In genomic region chr2:112004246-112004645, GRCh38 we compare ENCODE assay signal across 13 cellular contexts. TPM values are rescaled to one million over a fixed set of nuclear protein-coding genes. Genes with fewer than 3 reads are reported as not detected.
DNase-seq lines count a peak whose midpoint lies in the region; ATAC-seq, FAIRE-seq and TF ChIP-seq lines count a peak whose summit lies in the region.
"Had no signal": no experiment of that assay in that cellular context is flagged by ENCODE, and none has a peak within 500 bp of the region (broad histone marks: within the 10 kb centered on the region; RNA-seq: fewer than 3 reads in every experiment).

No MANE protein-coding gene starts in this region.

- CTCF ChIA-PET in GM12878 (lab: Yijun Ruan, JAX) = no interaction called here
- CTCF ChIA-PET in activated CD4-positive, alpha-beta memory T cell treated with anti-CD3 and anti-CD28 coated beads, Interleukin-2, amount 10 ng/mL, durations not matched to agents 7 days and 5 days (lab: Charles Lee) = no interaction called here

- in situ Hi-C loops in GM12878 (cut with MboI) = no loop called here

- RAD21 ChIA-PET in GM12878 (lab: Charles Lee; ENCODE audit: unreplicated experiment) = interaction anchor here (1.0 kb wide), 1 partner anchor 10 kb away, joined by 3 read pairs; no protein-coding TSS in a partner anchor

- no peak overlapping the region for H3K4me3 Mint-ChIP-seq in activated CD4-positive, alpha-beta memory T cell treated with anti-CD3 and anti-CD28 coated beads, Interleukin-2, amount 10 ng/mL, durations not matched to agents 7 days and 5 days

- no peaks in the 10 kb centered on the region for H3K9me3 Mint-ChIP-seq in activated CD4-positive, alpha-beta memory T cell treated with anti-CD3 and anti-CD28 coated beads, Interleukin-2, amount 10 ng/mL, durations not matched to agents 7 days and 5 days

- no peaks in the 10 kb centered on the region for H3K79me2 ChIP-seq in GM12878 (ENCODE audit: control insufficient read depth, insufficient read depth, low read length)

- no peak overlapping the region for H3K4me3 ChIP-seq in GM12878
- H3K4me3 ChIP-seq in pancreas = no peak overlapping the region

- no peaks in the 10 kb centered on the region for H3K36me3 Mint-ChIP-seq in activated CD4-positive, alpha-beta memory T cell treated with anti-CD3 and anti-CD28 coated beads, Interleukin-2, amount 10 ng/mL, durations not matched to agents 7 days and 5 days (ENCODE audit: low read depth)

- H4K20me1 ChIP-seq in GM12878 (ENCODE audit: control insufficient read depth, insufficient read depth) = no peaks in the 10 kb centered on the region

- peak; percentile 63 for ATAC-seq in GM18867 (IDR thresholded peaks at IDR 0.05; ENCODE audit: unreplicated experiment)
- peak; percentile 70 for ATAC-seq in HG03442 (IDR thresholded peaks at IDR 0.05; ENCODE audit: unreplicated experiment)
- peak; percentile 83 for ATAC-seq in GM12878
- ATAC-seq in pancreas = peak in 3 of 4 donors; percentile 29 to 77 (median 73)
- ATAC-seq in HG03095 (IDR thresholded peaks at IDR 0.05; ENCODE audit: unreplicated experiment) = no peak
- ATAC-seq in HG02840 (IDR thresholded peaks at IDR 0.05; ENCODE audit: low FRiP score, unreplicated experiment) = no peak

- H3K4me1 ChIP-seq in GM12878 (ENCODE audit: control insufficient read depth, insufficient read depth, low read length) (peaks cover 15% of the 10 kb centered on the region), pancreas (no peaks in the 10 kb centered on the region)

- peaks cover 4% of the 10 kb centered on the region for H3K27me3 Mint-ChIP-seq in activated CD4-positive, alpha-beta memory T cell treated with anti-CD3 and anti-CD28 coated beads, Interleukin-2, amount 10 ng/mL, durations not matched to agents 7 days and 5 days

- no peak for TF ChIP-seq EP300 in GM12878 (IDR thresholded peaks at IDR 0.05; ENCODE audit: borderline replicate concordance in 1 of 2, control insufficient read depth in 1 of 2, low read depth in 2 of 2, low read length in 2 of 2)

- TF ChIP-seq POLR2A in GM12878 (IDR thresholded peaks at IDR 0.05; ENCODE audit: low read depth, low read length) = no peak

- H3K4me2 ChIP-seq in GM12878 (ENCODE audit: control insufficient read depth, insufficient read depth) = no peak overlapping the region; the same call in none of the 2 replicates

- intact Hi-C loops in GM12878 (cut with micrococcal nuclease; ENCODE audit: unreplicated experiment) = no loop called here
- intact Hi-C loops in pancreas (cut with DNase I) = no loop called here

- TF ChIP-seq CTCF in GM12878 (IDR thresholded peaks at IDR 0.05 in 2 of 3, conservative IDR thresholded peaks at IDR 0.05 in 1 of 3; ENCODE audit: control insufficient read depth in 2 of 3, extremely low read depth in 1 of 3, insufficient read depth in 1 of 3, low read depth in 3 of 3, low read length in 3 of 3) (no peak), pancreas (IDR thresholded peaks at IDR 0.05) (no peak)

- no peaks in the 10 kb centered on the region for H3K36me3 ChIP-seq in GM12878 (ENCODE audit: control insufficient read depth in 2 of 2, insufficient read depth in 2 of 2, low read length in 1 of 2)
- peaks cover 0 to 7% (median 0%) of the 10 kb centered on the region in 3 donors for H3K36me3 ChIP-seq in pancreas

- H3K27ac ChIP-seq in GM12878 (ENCODE audit: control insufficient read depth, insufficient read depth) (no peak overlapping the region), pancreas (no peak overlapping the region)

- SMC1A ChIA-PET in GM12878 (lab: Charles Lee; ENCODE audit: uncharacterized antibody, unreplicated experiment) = interaction anchor here (0.6 to 3.5 kb wide), 7 partner anchors 15 to 104 kb away, joined by 3 to 13 read pairs (median 5); no protein-coding TSS in a partner anchor

- FAIRE-seq in GM12878 (lab: Jason Lieb, UNC) (no peak), pancreas (lab: Jason Lieb, UNC) (no peak)
- FAIRE-seq: H1 had no signal

- H3K9me3 ChIP-seq in GM12878 (replicated peaks; ENCODE audit: control insufficient read depth, insufficient read depth, low read length) (no peaks in the 10 kb centered on the region), pancreas (no peaks in the 10 kb centered on the region)

- no peak for TF ChIP-seq RAD21 in GM12878 (IDR thresholded peaks at IDR 0.05; ENCODE audit: insufficient read depth, low read depth, low read length)

- DNase-seq in GM12878 (ENCODE audit: low read depth, low spot score) (peak; percentile 12), pancreas (peak in 1 of 6 donors; percentile 58), glomerular visceral epithelial cell (ENCODE audit: extremely low spot score) (no peak)
- DNase-seq in activated CD4-positive, alpha-beta memory T cell treated with anti-CD3 and anti-CD28 coated beads, Interleukin-2, amount 10 ng/mL, durations not matched to agents 7 days and 5 days = no peak
- DNase-seq: activated CD4-positive, alpha-beta T cell treated with anti-CD3 and anti-CD28 coated beads for 4 hours; DMS 273 treated with DMSO at 0.1 percent for 48 hours; mesenchymal stem cell; NCI-H2081 had no signal

- no peaks in the 10 kb centered on the region for H3K27me3 ChIP-seq in GM12878 (replicated peaks in 1 of 2; ENCODE audit: control insufficient read depth in 2 of 2, insufficient read depth in 2 of 2, low read length in 1 of 2)
- no peaks in the 10 kb centered on the region for H3K27me3 ChIP-seq in pancreas

- 70% methylated on average over 5 of the region's 5 CpGs for WGBS in GM12878 (ENCODE audit: insufficient coverage, insufficient replicate concordance, low lambda C conversion rate, missing lambda C conversion rate)
- WGBS in pancreas, 2 donors = 83 to 88% methylated on average over 5 of the region's 5 CpGs

- H3K27ac Mint-ChIP-seq in activated CD4-positive, alpha-beta memory T cell treated with anti-CD3 and anti-CD28 coated beads, Interleukin-2, amount 10 ng/mL, durations not matched to agents 7 days and 5 days = no peak overlapping the region

- no peak overlapping the region for H2AFZ ChIP-seq in GM12878 (ENCODE audit: control insufficient read depth, low read depth, low read length)

- POLR2A ChIA-PET in GM12878 (lab: Charles Lee) = interaction anchor here (0.6 to 1.6 kb wide), 2 partner anchors 76 to 900 kb away, joined by 3 to 5 read pairs; no protein-coding TSS in a partner anchor
- POLR2A ChIA-PET in activated CD4-positive, alpha-beta memory T cell treated with anti-CD3 and anti-CD28 coated beads, Interleukin-2, amount 10 ng/mL, durations not matched to agents 7 days and 5 days (lab: Charles Lee) = no interaction called here

- peaks cover 5% of the 10 kb centered on the region for H3K4me1 Mint-ChIP-seq in activated CD4-positive, alpha-beta memory T cell treated with anti-CD3 and anti-CD28 coated beads, Interleukin-2, amount 10 ng/mL, durations not matched to agents 7 days and 5 days

- BruUV-seq in GM12878 (replicated peaks; lab: Mats Ljungman, UMichigan) = no TSS peak

- H3K9ac ChIP-seq in GM12878 (ENCODE audit: control insufficient read depth, insufficient read depth, low read length) = no peak overlapping the region

TF ChIP-seq in GM12878, 131 proteins besides CTCF, POLR2A, EP300 and RAD21 (continues in another document):
- TF ChIP-seq GATAD2B (conservative IDR thresholded peaks at IDR 0.05; ENCODE audit: low read depth) (no peak), NR2C2 (IDR thresholded peaks at IDR 0.05; ENCODE audit: borderline replicate concordance, control insufficient read depth, insufficient read length, low read depth) (no peak), SKIL (IDR thresholded peaks at IDR 0.05; ENCODE audit: low read depth, poor library complexity, severe bottlenecking) (peak; percentile 51), NFIC (IDR thresholded peaks at IDR 0.05; ENCODE audit: low read depth, low read length) (no peak), RUNX3 (IDR thresholded peaks at IDR 0.05; ENCODE audit: low read length) (peak; percentile 68), CBX5 (IDR thresholded peaks at IDR 0.05; ENCODE audit: low read depth) (no peak), ATF7 (IDR thresholded peaks at IDR 0.05; ENCODE audit: low read depth) (peak; percentile 33; the same call in 1 of the 2 replicates)

RNA-seq across cellular contexts. Expression of gene TMEM87B, which starts 50.8 kb away (rescaled TPM):
- 35.5 and 36.2 TPM in 2 replicates for total RNA-seq in GM12878 (2013; cell fraction: nucleolus; rRNA removed)
- 11.5 and 16.0 TPM in 2 replicates for total RNA-seq in GM12878 (2014; rRNA removed)
- total RNA-seq in GM12878 (2014; rRNA removed; fragmentation: Illumina TruSeq; extraction: Trizol) = 20.6 and 20.9 TPM in 2 replicates
- total RNA-seq in GM12878 (2021) = 11.8 and 12.8 TPM in 2 replicates
- polyA plus RNA-seq in GM12878 (2011; ENCODE audit: low read depth) = 8.4 TPM
- 17.2 and 23.6 TPM in 2 replicates for polyA plus RNA-seq in GM12878 (2011; rRNA removed)
- polyA plus RNA-seq in GM12878 (2011; cell fraction: cytosol; rRNA removed) = 6.1 and 7.2 TPM in 2 replicates
- 13.8 and 15.6 TPM in 2 replicates for polyA plus RNA-seq in GM12878 (2011; cell fraction: nucleus; rRNA removed)
- 16.6 and 17.4 TPM in 2 replicates for polyA plus RNA-seq in GM12878 (2012)
- polyA plus RNA-seq in GM12878 (2014; fragmentation: Illumina TruSeq; extraction: Trizol) = 18.1 and 25.7 TPM in 2 replicates
- 1 to 10 TPM; 5.7 to 8.2 TPM for polyA plus RNA-seq in GM12878 (2014; fragmentation: Nextera tagmentation; extraction: Ambion mirVana)
- polyA plus RNA-seq in GM12878 (2014; rRNA removed) = 9.5 and 10.1 TPM in 2 replicates
- polyA plus RNA-seq in GM12878 (2016; fragmentation: Nextera tagmentation; extraction: Ambion mirVana) = 10 to 100 TPM; 12.9 to 15.9 TPM
- polyA minus RNA-seq in GM12878 (2011; rRNA and poly(A)+ RNA removed) = 8.9 and 11.8 TPM in 2 replicates
- 7.7 and 9.4 TPM in 2 replicates for polyA minus RNA-seq in GM12878 (2011; cell fraction: cytosol; rRNA and poly(A)+ RNA removed)
- 6.8 and 9.5 TPM in 2 replicates for polyA minus RNA-seq in GM12878 (2011; cell fraction: nucleus; rRNA and poly(A)+ RNA removed)
- total RNA-seq in pancreas = 10 to 100 TPM; 10.1 to 21.7 (median 14.0) TPM
- polyA plus RNA-seq in pancreas = 10 to 100 TPM in 1 of 2 donors, 1 to 10 TPM in 1; 4.7 to 11.6 TPM
- total RNA-seq in activated CD4-positive, alpha-beta memory T cell treated with anti-CD3 and anti-CD28 coated beads, Interleukin-2, amount 10 ng/mL, durations not matched to agents 7 days and 5 days = 10 to 100 TPM; 23.8 to 24.0 TPM

Comparison
In these comparisons a context has a peak if more than half of its experiments do, and no peak if none do; other contexts are left out.
1. ATAC-seq: peak in GM18867 (single experiment), HG03442 (single experiment), GM12878 (single experiment) and pancreas (3 of 4); none in HG03095 (single experiment) and HG02840 (single experiment).